Comparison of ENCODE assay signal across 8 cellular contexts in the genomic region with DNA sequence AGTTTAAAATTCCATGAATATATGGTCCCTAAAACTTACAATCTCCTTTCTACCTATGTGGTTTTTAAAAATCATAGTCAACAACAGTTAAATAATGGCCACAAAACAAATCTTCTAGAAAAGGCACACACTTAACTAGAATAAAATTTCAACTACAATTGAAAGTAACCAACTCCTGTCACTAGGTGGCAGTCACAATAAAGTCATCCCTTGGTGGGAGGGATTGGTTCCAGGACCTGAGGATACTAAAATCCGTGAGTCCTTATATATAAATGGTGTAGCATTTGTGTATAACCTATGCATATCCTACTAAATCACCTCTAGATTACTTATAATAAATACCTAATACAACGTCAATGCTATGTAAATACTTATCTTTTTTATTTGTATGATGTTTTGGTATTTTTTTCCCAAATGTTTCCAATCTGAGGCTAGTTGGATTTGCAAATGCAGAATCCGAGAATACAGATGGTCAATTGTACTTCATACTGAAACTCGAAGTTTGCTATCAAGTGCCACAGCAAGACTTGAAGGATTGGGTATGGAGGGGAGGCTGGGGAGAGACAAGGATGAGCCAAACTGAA.
DNase-seq lines count a peak whose midpoint lies in the region; ATAC-seq and TF ChIP-seq lines count a peak whose summit lies in the region.

No MANE protein-coding gene starts in this region.

- no peak for ATAC-seq in HG02642 (IDR thresholded peaks at IDR 0.05; ENCODE audit: poor library complexity, unreplicated experiment)
- no peak for ATAC-seq in GM18520 (IDR thresholded peaks at IDR 0.05; ENCODE audit: unreplicated experiment)
- no peak for ATAC-seq in GM18511 (IDR thresholded peaks at IDR 0.05; ENCODE audit: unreplicated experiment)

- peak; percentile 79 for DNase-seq in AG08395 (ENCODE audit: low spot score)
- DNase-seq in GM19238 (ENCODE audit: insufficient read length, low spot score), result peak; percentile 22
- peak; percentile 38 for DNase-seq in NCI-H526 treated with DMSO at 0.1 percent for 48 hours (lab: John Stamatoyannopoulos, UW)
- peak; percentile 75 to 83 for DNase-seq in T47D (ENCODE audit: low read depth in 1 of 2, low spot score in 1 of 2)
- no peak for DNase-seq in kidney epithelial cell (ENCODE audit: low read depth)

- TF ChIP-seq CTCF in kidney epithelial cell (IDR thresholded peaks at IDR 0.05; ENCODE audit: insufficient read depth, low read length, poor library complexity, severe bottlenecking), result peak; percentile 62

- no peaks in the 10 kb centered on the region for H3K36me3 ChIP-seq in kidney epithelial cell (ENCODE audit: control insufficient read depth, insufficient read depth, low read length)

- H3K27me3 ChIP-seq in kidney epithelial cell (ENCODE audit: control insufficient read depth, insufficient read depth, low read length), result no peaks in the 10 kb centered on the region

- H3K4me3 ChIP-seq in kidney epithelial cell (ENCODE audit: low read depth, low read length), result no peak overlapping the region

- in situ Hi-C loops in T47D (cut with HindIII; ENCODE audit: low pct_unique_long_range_greater_than_20kb, low sequenced_read_pairs), result no loop called here
